ENCODE assay signal across 7 cellular contexts in genomic region chr7:142467056-142467661, GRCh38.
DNase-seq lines count a peak whose midpoint lies in the region; ATAC-seq, FAIRE-seq and TF ChIP-seq lines count a peak whose summit lies in the region.
"Not testable (repeated sequence)": the region's sequence is repeated elsewhere in the genome, so short reads cannot be mapped to it uniquely, and the experiment has no call there.

No MANE protein-coding gene starts in this region.

- H3K4ac ChIP-seq in IMR-90 (ENCODE audit: low read depth, low read length) = 0 out of 2 replicates have a peak overlapping the region, but pooled peaks have one; percentile 19

- 0 out of 2 replicates have a peak overlapping the region, but pooled peaks have one; percentile 17 for H2BK20ac ChIP-seq in IMR-90 (ENCODE audit: low read depth, low read length)

- H2AK5ac ChIP-seq in IMR-90 (ENCODE audit: low read depth, low read length) = not testable (repeated sequence)

- H3K27ac Mint-ChIP-seq in CD4-positive, alpha-beta T cell = peak overlapping the region; percentile 22
- H3K27ac Mint-ChIP-seq in astrocyte (ENCODE audit: unreplicated experiment) = not testable (repeated sequence)
- H3K27ac Mint-ChIP-seq in naive thymus-derived CD8-positive, alpha-beta T cell = peak overlapping the region in 3 of 10 donors; percentile 16 to 72 (median 67)

- H2BK120ac ChIP-seq in IMR-90 (ENCODE audit: low read depth, low read length) = peak overlapping the region; percentile 33; the same call in 1 of the 2 replicates

- H3K36me3 Mint-ChIP-seq in CD4-positive, alpha-beta T cell (ENCODE audit: low read depth); astrocyte (ENCODE audit: low read depth, unreplicated experiment); naive thymus-derived CD8-positive, alpha-beta T cell: not testable (repeated sequence)

- not testable (repeated sequence) for H3K4me3 ChIP-seq in IMR-90 (ENCODE audit: insufficient read depth, low read depth, low read length); SK-N-SH (ENCODE audit: low read depth in 2 of 2, low read length in 1 of 2); astrocyte (ENCODE audit: insufficient read depth, low read depth, low read length)
- peak overlapping the region in 4 of 59 donors; percentile 3 to 27 (median 17) for H3K4me3 ChIP-seq in dorsolateral prefrontal cortex

- H2AK9ac ChIP-seq in IMR-90 (replicated peaks; ENCODE audit: low read depth, low read length, poor library complexity) = not testable (repeated sequence)

- not testable (repeated sequence) for H3K79me1 ChIP-seq in IMR-90 (ENCODE audit: low read depth in 1 of 2, low read length in 2 of 2)

- POLR2A ChIA-PET in CD4-positive, alpha-beta T cell (lab: Charles Lee) = interaction anchor here (1.3 kb wide), 2 partner anchors 341 to 344 kb away, joined by 3 read pairs; no protein-coding TSS in a partner anchor
- POLR2A ChIA-PET in IMR-90 (lab: Charles Lee; ENCODE audit: unreplicated experiment) = interaction anchor here (1.0 kb wide), 1 partner anchor 11 kb away, joined by 3 read pairs; no protein-coding TSS in a partner anchor
- POLR2A ChIA-PET in SK-N-SH (lab: Yijun Ruan, JAX) = not testable (repeated sequence)
- POLR2A ChIA-PET in naive thymus-derived CD8-positive, alpha-beta T cell (lab: Charles Lee) = interaction anchor here (2.3 to 6.1 kb wide), 2 partner anchors 15 to 341 kb away, joined by 7 to 48 read pairs; no protein-coding TSS in a partner anchor

- not testable (repeated sequence) for H3K9me3 Mint-ChIP-seq in CD4-positive, alpha-beta T cell; astrocyte (ENCODE audit: unreplicated experiment); naive thymus-derived CD8-positive, alpha-beta T cell

- not testable (repeated sequence) for H3K4me3 Mint-ChIP-seq in CD4-positive, alpha-beta T cell; astrocyte (ENCODE audit: unreplicated experiment); naive thymus-derived CD8-positive, alpha-beta T cell

- not testable (repeated sequence) for TF ChIP-seq RAD21 in IMR-90 (IDR thresholded peaks at IDR 0.05; ENCODE audit: low read length); SK-N-SH (IDR thresholded peaks at IDR 0.05; ENCODE audit: low read length)

- not testable (repeated sequence) for H4K5ac ChIP-seq in IMR-90 (ENCODE audit: low read depth, low read length)

- TF ChIP-seq CTCF in CD4-positive, alpha-beta T cell (IDR thresholded peaks at IDR 0.05); IMR-90 (conservative IDR thresholded peaks at IDR 0.05; ENCODE audit: low read depth, low read length): not testable (repeated sequence)
- TF ChIP-seq CTCF in SK-N-SH (IDR thresholded peaks at IDR 0.05) (peak; percentile 26), astrocyte (IDR thresholded peaks at IDR 0.05; ENCODE audit: insufficient read depth, low read depth, low read length) (peak; percentile 7), dorsolateral prefrontal cortex (IDR thresholded peaks at IDR 0.05 in 54 of 56, conservative IDR thresholded peaks at IDR 0.05 in 2 of 56; ENCODE audit: low read depth in 1 of 56, partially characterized antibody in 56 of 56) (peak in 42 of 56 donors; percentile 18 to 67 (median 38))

- not testable (repeated sequence) for H3K27me3 Mint-ChIP-seq in CD4-positive, alpha-beta T cell; astrocyte (ENCODE audit: low read depth, unreplicated experiment); naive thymus-derived CD8-positive, alpha-beta T cell

- dilution Hi-C loops in IMR-90 (cut with HindIII; ENCODE audit: low sequenced_read_pairs, unreplicated experiment) = not testable (repeated sequence)

- H3K23ac ChIP-seq in IMR-90 (ENCODE audit: low read depth, low read length) = not testable (repeated sequence)

- CTCF ChIA-PET in CD4-positive, alpha-beta T cell (lab: Charles Lee) = interaction anchor here (0.8 to 2.2 kb wide), 2 partner anchors 8 to 11 kb away, joined by 3 to 5 read pairs; no protein-coding TSS in a partner anchor
- CTCF ChIA-PET in IMR-90 (lab: Yijun Ruan, JAX) (interaction anchor here (0.6 to 1.2 kb wide), 2 partner anchors 11 to 46 kb away, joined by 4 read pairs; no protein-coding TSS in a partner anchor), SK-N-SH (lab: Yijun Ruan, JAX) (interaction anchor here (0.8 to 4.3 kb wide), 8 partner anchors 8 to 317 kb away, joined by 3 to 34 read pairs (median 6); no protein-coding TSS in a partner anchor)

- not testable (repeated sequence) for H3K9me2 ChIP-seq in SK-N-SH

- not testable (repeated sequence) for H3K9me3 ChIP-seq in CD4-positive, alpha-beta T cell (ENCODE audit: control insufficient read depth, low read length); IMR-90 (ENCODE audit: control insufficient read depth, insufficient read depth, low read length); SK-N-SH; astrocyte (ENCODE audit: insufficient read depth, low read depth, low read length)

- intact Hi-C loops in CD4-positive, alpha-beta T cell (cut with DNase I, micrococcal nuclease); IMR-90 (cut with micrococcal nuclease): not testable (repeated sequence)
- intact Hi-C loops in dorsolateral prefrontal cortex (cut with DNase I) = loop anchor here in 1 of 2 donors (10.0 kb wide), 1 partner anchor 58 kb away; no protein-coding TSS in a partner anchor

- no CpG with 5 or more reads among the region's 7 CpGs for WGBS in IMR-90 (ENCODE audit: extremely low coverage in 2 of 2, insufficient read length in 1 of 2), 2 experiments
- 39% methylated on average over 7 of the region's 7 CpGs for WGBS in SK-N-SH (ENCODE audit: low lambda C conversion rate)

- not testable (repeated sequence) for TF ChIP-seq EP300 in SK-N-SH (IDR thresholded peaks at IDR 0.05; ENCODE audit: borderline replicate concordance in 1 of 2, low read depth in 1 of 2, low read length in 1 of 2)

- H3K4me1 Mint-ChIP-seq in CD4-positive, alpha-beta T cell (ENCODE audit: low read depth) = peaks cover 84% of the 10 kb centered on the region
- not testable (repeated sequence) for H3K4me1 Mint-ChIP-seq in astrocyte (ENCODE audit: low read depth, unreplicated experiment)
- peaks cover 30 to 81% (median 71%) of the 10 kb centered on the region in 4 donors for H3K4me1 Mint-ChIP-seq in naive thymus-derived CD8-positive, alpha-beta T cell

- H3K27ac ChIP-seq in CD4-positive, alpha-beta T cell (ENCODE audit: low read depth, low read length); IMR-90 (ENCODE audit: insufficient read depth, low read length); SK-N-SH (ENCODE audit: low read depth in 2 of 2, low read length in 1 of 2); astrocyte (ENCODE audit: low read depth, low read length): not testable (repeated sequence)
- peak overlapping the region in 29 of 59 donors; percentile 17 to 87 (median 57) for H3K27ac ChIP-seq in dorsolateral prefrontal cortex

- H3K36me3 ChIP-seq in IMR-90 (ENCODE audit: control insufficient read depth, insufficient read depth, low read length); SK-N-SH (replicated peaks in 1 of 2; ENCODE audit: control insufficient read depth in 1 of 2, insufficient read depth in 2 of 2, low read length in 1 of 2); astrocyte (ENCODE audit: insufficient read depth, low read length): not testable (repeated sequence)

- BruUV-seq in IMR-90 (replicated peaks; lab: Mats Ljungman, UMichigan) = not testable (repeated sequence)

- in situ Hi-C loops in IMR-90 (cut with MboI; ENCODE audit: low sequenced_read_pairs) = not testable (repeated sequence)

- H4K91ac ChIP-seq in IMR-90 (ENCODE audit: insufficient read depth, low read depth, low read length) = not testable (repeated sequence)

- FAIRE-seq in astrocyte (lab: Jason Lieb, UNC) = not testable (repeated sequence)
- peak; percentile 96 for FAIRE-seq in frontal cortex (lab: Jason Lieb, UNC)

- peaks cover 16% of the 10 kb centered on the region for H3K4me1 ChIP-seq in IMR-90 (ENCODE audit: control insufficient read depth, insufficient read depth, low read length)
- H3K4me1 ChIP-seq in SK-N-SH (ENCODE audit: control insufficient read depth in 1 of 2, insufficient read depth in 2 of 2, low read depth in 1 of 2, low read length in 1 of 2); astrocyte (ENCODE audit: insufficient read depth, low read length): not testable (repeated sequence)

- DNase-seq in CD4-positive, alpha-beta T cell; IMR-90; SK-N-SH; astrocyte (ENCODE audit: low read depth); dorsolateral prefrontal cortex; frontal cortex (ENCODE audit: low spot score in 2 of 2): not testable (repeated sequence)
- peak in 1 of 10 donors; percentile 11 for DNase-seq in naive thymus-derived CD8-positive, alpha-beta T cell

- H3K27me3 ChIP-seq in CD4-positive, alpha-beta T cell (ENCODE audit: control insufficient read depth, insufficient read depth, low read length); IMR-90 (ENCODE audit: control insufficient read depth, insufficient read depth, low read length); SK-N-SH (ENCODE audit: insufficient read depth); astrocyte (ENCODE audit: insufficient read depth, low read length); dorsolateral prefrontal cortex: not testable (repeated sequence)

- H4K20me1 ChIP-seq in IMR-90 (ENCODE audit: insufficient read depth, low read length); SK-N-SH (ENCODE audit: insufficient read depth); astrocyte (ENCODE audit: insufficient read depth, low read length): not testable (repeated sequence)

- H3K18ac ChIP-seq in IMR-90 (ENCODE audit: low read depth, low read length) = not testable (repeated sequence)

- peak overlapping the region in 1 of 2 experiments; percentile 74; a peak in 2 of 4 replicates for H4K8ac ChIP-seq in IMR-90 (ENCODE audit: low read depth in 2 of 2, low read length in 2 of 2)

- H3K79me2 ChIP-seq in SK-N-SH (ENCODE audit: insufficient read depth); astrocyte (ENCODE audit: insufficient read depth, low read length): not testable (repeated sequence)

- H3F3A ChIP-seq in SK-N-SH (replicated peaks; ENCODE audit: insufficient read depth) = not testable (repeated sequence)

- H3K56ac ChIP-seq in IMR-90 (ENCODE audit: extremely low read depth, insufficient read depth, low read length) = not testable (repeated sequence)

- not testable (repeated sequence) for H2BK15ac ChIP-seq in IMR-90 (ENCODE audit: low read depth, low read length)

- not testable (repeated sequence) for H2AFZ ChIP-seq in IMR-90 (replicated peaks; ENCODE audit: low read length, poor library complexity); SK-N-SH (ENCODE audit: low read depth); astrocyte (ENCODE audit: low read depth, low read length)

- H3K9ac ChIP-seq in IMR-90 (ENCODE audit: low read depth, low read length); SK-N-SH; astrocyte (ENCODE audit: low read length): not testable (repeated sequence)

- not testable (repeated sequence) for ATAC-seq in CD4-positive, alpha-beta T cell (ENCODE audit: poor library complexity)
- peak; percentile 71 for ATAC-seq in IMR-90 (ENCODE audit: low read depth)
- ATAC-seq in naive thymus-derived CD8-positive, alpha-beta T cell = peak; percentile 33 to 44

- not testable (repeated sequence) for H3K4me2 ChIP-seq in IMR-90 (ENCODE audit: low read depth, low read length); SK-N-SH; astrocyte (ENCODE audit: low read length)

- not testable (repeated sequence) for TF ChIP-seq POLR2A in IMR-90 (IDR thresholded peaks at IDR 0.05; ENCODE audit: low read depth, low read length)

- H3K14ac ChIP-seq in IMR-90 (replicated peaks; ENCODE audit: low read depth, low read length) = peak overlapping the region; percentile 42; the same call in 1 of the 2 replicates

- peaks cover 18% of the 10 kb centered on the region for H3K9me1 ChIP-seq in IMR-90 (ENCODE audit: insufficient read depth, low read length)

- peak overlapping the region; percentile 43 for H2BK5ac ChIP-seq in IMR-90 (ENCODE audit: low read depth, low read length, poor library complexity, severe bottlenecking)
